In the genomic region with DNA sequence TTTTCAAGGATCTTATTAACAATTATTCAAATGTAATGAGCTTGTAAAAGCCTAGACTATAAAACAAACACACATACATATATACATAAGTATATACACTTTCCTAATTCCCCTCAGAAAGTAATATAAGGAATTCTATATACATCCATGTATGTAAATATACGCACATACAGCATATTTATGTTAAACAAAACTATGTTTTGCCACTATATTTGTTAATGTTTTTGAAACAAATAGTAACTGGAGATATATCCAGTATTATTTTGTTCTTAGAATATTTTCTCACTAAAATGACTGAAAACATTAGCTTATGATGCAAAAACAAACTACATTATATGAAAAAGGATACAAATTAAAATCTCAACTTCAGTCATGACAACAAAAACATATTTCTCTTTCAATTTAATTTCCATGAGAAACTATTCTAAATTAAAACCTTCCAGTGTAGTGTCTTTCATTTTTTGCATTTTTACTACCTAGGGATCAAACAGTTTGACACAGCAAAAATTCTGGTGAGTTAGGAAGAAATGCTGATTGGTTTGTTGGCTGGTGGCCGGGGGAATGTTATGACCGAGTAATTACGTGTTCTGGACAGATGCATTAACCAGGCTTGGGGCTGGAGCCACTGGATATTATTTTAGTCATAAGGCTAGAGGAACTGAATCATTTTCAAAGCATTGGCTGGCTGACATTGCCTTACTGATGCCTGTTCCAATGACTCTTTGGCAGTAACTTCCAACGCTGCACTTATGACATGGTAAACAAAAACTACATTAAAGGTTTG, we compare ENCODE assay signal across 12 cellular contexts.
DNase-seq lines count a peak whose midpoint lies in the region; ATAC-seq, FAIRE-seq and TF ChIP-seq lines count a peak whose summit lies in the region.
"Had no signal": no experiment of that assay in that cellular context is flagged by ENCODE, and none has a peak within 500 bp of the region (broad histone marks: within the 10 kb centered on the region; RNA-seq: fewer than 3 reads in every experiment).

No MANE protein-coding gene starts in this region.

- peak; percentile 67 for DNase-seq in GM03348 (ENCODE audit: low spot score)
- peak; percentile 55 for DNase-seq in RCC 7860 (ENCODE audit: low spot score)
- peak; percentile 81 for DNase-seq in dedifferentiated amniotic fluid mesenchymal stem cell (ENCODE audit: extremely low spot score)
- DNase-seq in pancreas = peak in 1 of 6 donors; percentile 15
- no peak for DNase-seq in left cardiac atrium
- DNase-seq: activated CD8-positive, alpha-beta T cell treated with anti-CD3 and anti-CD28 coated beads, Interleukin-2, amount 10 ng/mL, durations not matched to agents 7 days and 5 days; DMS 273 treated with DMSO at 0.1 percent for 48 hours; foreskin melanocyte; left ventricle myocardium inferior had no signal

- no peak overlapping the region for H3K4me3 ChIP-seq in pancreas
- H3K4me3 ChIP-seq: left ventricle myocardium inferior had no signal

- H3K4me1 ChIP-seq in pancreas = no peaks in the 10 kb centered on the region
- H3K4me1 ChIP-seq: left ventricle myocardium inferior had no signal

- no peak overlapping the region for H3K27ac ChIP-seq in pancreas
- H3K27ac ChIP-seq: left ventricle myocardium inferior had no signal

- WGBS in pancreas, 2 donors = 49 to 53% methylated on average over 5 of the region's 5 CpGs

- no peaks in the 10 kb centered on the region for H3K9me3 ChIP-seq in pancreas
- H3K9me3 ChIP-seq: left ventricle myocardium inferior had no signal

- TF ChIP-seq CTCF in pancreas (IDR thresholded peaks at IDR 0.05) = no peak

- FAIRE-seq in RCC 7860 (lab: Jason Lieb, UNC) = no peak
- peak; percentile 26 for FAIRE-seq in pancreas (lab: Jason Lieb, UNC)

- H3K27me3 ChIP-seq in pancreas = peaks cover 0 to 22% (median 5%) of the 10 kb centered on the region in 4 donors

- peak in 2 of 4 donors; percentile 32 to 50 for ATAC-seq in pancreas
- no peak for ATAC-seq in GM18858 (IDR thresholded peaks at IDR 0.05; ENCODE audit: unreplicated experiment)
- ATAC-seq in HG02571 (IDR thresholded peaks at IDR 0.05; ENCODE audit: unreplicated experiment) = no peak
- ATAC-seq in left cardiac atrium = no peak
- ATAC-seq in GM18870 (IDR thresholded peaks at IDR 0.05; ENCODE audit: unreplicated experiment) = no peak
- ATAC-seq: activated CD8-positive, alpha-beta T cell treated with anti-CD3 and anti-CD28 coated beads, Interleukin-2, amount 10 ng/mL, durations not matched to agents 7 days and 5 days had no signal

- intact Hi-C loops in pancreas (cut with DNase I) (no loop called here), left cardiac atrium (cut with DNase I) (no loop called here)

- no peaks in the 10 kb centered on the region for H3K36me3 ChIP-seq in pancreas
- H3K36me3 ChIP-seq: left ventricle myocardium inferior had no signal
